8 cellular contexts compared by ENCODE assay signal in the genomic region with DNA sequence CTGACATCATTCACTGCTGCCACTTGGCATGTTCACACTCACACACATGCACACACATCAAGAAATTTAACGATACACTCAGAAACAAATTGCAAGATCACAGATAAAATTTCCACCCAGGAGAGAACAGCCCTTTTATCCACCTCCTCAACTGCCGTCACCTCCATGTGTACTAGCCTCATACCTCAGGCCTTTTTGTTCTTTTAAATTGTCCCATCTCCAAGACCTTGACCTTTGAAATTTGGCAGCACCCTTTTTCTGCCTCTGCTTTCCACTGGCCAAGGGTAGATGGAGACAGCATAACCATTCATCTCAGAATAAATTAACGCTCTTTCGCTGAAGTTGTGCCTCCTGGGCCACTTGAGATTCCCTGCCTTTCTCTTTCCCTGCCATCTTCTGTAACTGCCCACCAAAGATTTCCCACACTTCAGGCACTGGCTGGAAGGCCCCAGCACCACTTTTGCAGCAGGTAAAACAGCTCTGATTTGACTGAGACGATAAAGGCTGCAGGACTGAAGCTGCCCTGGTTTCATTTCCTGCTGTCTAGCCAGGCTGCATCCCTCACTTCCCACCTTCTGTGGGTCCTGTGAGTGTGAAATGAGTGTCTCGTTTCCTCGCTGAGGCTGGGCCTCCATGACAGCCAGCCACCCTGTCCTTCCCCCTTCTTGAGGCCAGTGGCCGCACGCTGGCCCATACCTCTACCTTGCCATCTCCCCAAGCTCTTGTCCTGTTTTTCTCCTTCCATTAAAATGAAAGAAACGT. TPM values are rescaled to one million over a fixed set of nuclear protein-coding genes. Genes with fewer than 3 reads are reported as not detected.
DNase-seq lines count a peak whose midpoint lies in the region; ATAC-seq lines count a peak whose summit lies in the region.

No MANE protein-coding gene starts in this region.

- H3K4me3 Mint-ChIP-seq in T-cell: peak overlapping the region in 2 of 3 donors; percentile 22 to 26

- POLR2A ChIA-PET in T-cell (lab: Charles Lee): interaction anchor here in 1 of 2 donors (0.7 kb wide), 1 partner anchor 11 kb away, joined by 3 read pairs; no protein-coding TSS in a partner anchor

- DNase-seq in T-cell: peak in 11 of 34 experiments; percentile 5 to 32 (median 12)
- DNase-seq in Right ventricle myocardium superior: no peak
- DNase-seq in 8988T: no peak
- no peak for DNase-seq in posterior vena cava (ENCODE audit: low spot score)
- DNase-seq in H4 (ENCODE audit: low spot score): no peak

- peaks cover 70 to 76% (median 72%) of the 10 kb centered on the region in 3 donors for H3K4me1 Mint-ChIP-seq in T-cell

- no peaks in the 10 kb centered on the region for H3K27me3 Mint-ChIP-seq in T-cell

- ATAC-seq in GM18499 (IDR thresholded peaks at IDR 0.05; ENCODE audit: insufficient read depth, unreplicated experiment) (peak; percentile 43), GM21619 (IDR thresholded peaks at IDR 0.05; ENCODE audit: unreplicated experiment) (peak; percentile 57), T-cell (replicated peaks in 1 of 4) (peak; percentile 20 to 67 (median 48)), Right ventricle myocardium superior (ENCODE audit: poor library complexity) (peak; percentile 66), esophagus mucosa (no peak)

- CTCF ChIA-PET in T-cell (lab: Charles Lee): interaction anchor here in 1 of 2 donors (0.5 kb wide), 1 partner anchor 93 kb away, joined by 3 read pairs; no protein-coding TSS in a partner anchor

- intact Hi-C loops in Right ventricle myocardium superior (cut with DNase I) (no loop called here), posterior vena cava (cut with DNase I) (no loop called here)

- peaks cover 33% of the 10 kb centered on the region for H3K36me3 Mint-ChIP-seq in T-cell

- no peaks in the 10 kb centered on the region for H3K9me3 Mint-ChIP-seq in T-cell

- H3K27ac Mint-ChIP-seq in T-cell: peak overlapping the region in 1 of 2 donors; percentile 76

RNA-seq across cellular contexts. Expression of a gene that starts 39.3 kb away (rescaled TPM):
- 10 to 100 TPM; 21.0 to 33.7 (median 28.5) TPM for total RNA-seq in T-cell
- total RNA-seq in Right ventricle myocardium superior: 69.3 TPM
- total RNA-seq in esophagus mucosa: 28.1 TPM
- total RNA-seq in posterior vena cava: 100 to 1,000 TPM; 106 to 139 TPM
- 13.7 and 28.0 TPM in 2 replicates for total RNA-seq in H4 (2014; rRNA removed; shearing (Covaris generic))
